Comparison of ENCODE assay signal across 9 cellular contexts in genomic region chr3:21170964-21171363, GRCh38.
A peak's percentile ranks its signal among the peaks of the same experiment; 100 is the strongest.
DNase-seq lines count a peak whose midpoint lies in the region; ATAC-seq and TF ChIP-seq lines count a peak whose summit lies in the region.
"Had no signal": no experiment of that assay in that cellular context is flagged by ENCODE, and none has a peak within 500 bp of the region (broad histone marks: within the 10 kb centered on the region; RNA-seq: fewer than 3 reads in every experiment).

No MANE protein-coding gene starts in this region.

- WGBS in body of pancreas, 2 donors: 24 to 28% methylated on average over 1 of the region's 1 CpG

- DNase-seq in AG04449 (ENCODE audit: low read depth, low spot score) (no peak), NCI-H82 treated with DMSO at 0.1 percent for 48 hours (lab: John Stamatoyannopoulos, UW; ENCODE audit: unreplicated experiment) (peak; percentile 16), fibroblast of pulmonary artery (ENCODE audit: low read depth) (peak; percentile 50), body of pancreas (no peak), NCI-H1436 treated with DMSO at 0.1 percent for 48 hours (lab: John Stamatoyannopoulos, UW) (no peak), left lobe of liver (ENCODE audit: low spot score) (no peak), NCI-H1105 (lab: John Stamatoyannopoulos, UW) (no peak)
- DNase-seq: activated naive CD4-positive, alpha-beta T cell treated with anti-CD3 and anti-CD28 coated beads, Interleukin-2, amount 10 ng/mL, durations not matched to agents 7 days and 5 days had no signal

- H3K4me1 ChIP-seq in body of pancreas: no peaks in the 10 kb centered on the region

- no peak overlapping the region for H3K27ac ChIP-seq in body of pancreas

- no peaks in the 10 kb centered on the region for H3K9me3 ChIP-seq in body of pancreas

- peak; percentile 36 for TF ChIP-seq CTCF in AG04449 (IDR thresholded peaks at IDR 0.05; ENCODE audit: insufficient read depth, low read length, missing control alignments)
- peak; percentile 46; the same call in 1 of the 2 replicates for TF ChIP-seq CTCF in GM12875 (IDR thresholded peaks at IDR 0.05; ENCODE audit: borderline replicate concordance, insufficient read depth, low read depth, low read length)
- TF ChIP-seq CTCF in fibroblast of pulmonary artery (IDR thresholded peaks at IDR 0.05; ENCODE audit: low read length, missing control alignments): peak; percentile 73
- no peak for TF ChIP-seq CTCF in body of pancreas (IDR thresholded peaks at IDR 0.05)

- intact Hi-C loops in body of pancreas (cut with DNase I): no loop called here

- POLR2A ChIA-PET in AG04449 (lab: Yijun Ruan, JAX): no interaction called here

- H3K4me3 ChIP-seq in AG04449 (ENCODE audit: low read depth, low read length) (no peak overlapping the region), GM12875 (ENCODE audit: low read depth, low read length) (no peak overlapping the region), fibroblast of pulmonary artery (replicated peaks; ENCODE audit: low read depth, low read length) (no peak overlapping the region), body of pancreas (no peak overlapping the region)

- CTCF ChIA-PET in AG04449 (lab: Yijun Ruan, JAX): no interaction called here

- no peak for TF ChIP-seq POLR2A in body of pancreas (IDR thresholded peaks at IDR 0.05)

- H3K36me3 ChIP-seq in body of pancreas (replicated peaks in 1 of 2; ENCODE audit: insufficient read depth in 1 of 2, low read depth in 2 of 2): no peaks in the 10 kb centered on the region

- H3K27me3 ChIP-seq in body of pancreas: no peaks in the 10 kb centered on the region

- ATAC-seq in body of pancreas (no peak), left lobe of liver (no peak)

Comparison
In these comparisons a context has a peak if more than half of its experiments do, and no peak if none do; other contexts are left out.
1. DNase-seq: peak in NCI-H82 treated with DMSO at 0.1 percent for 48 hours (single experiment) and fibroblast of pulmonary artery (single experiment); none in AG04449 (single experiment), body of pancreas (0 of 4), NCI-H1436 treated with DMSO at 0.1 percent for 48 hours (single experiment), left lobe of liver (single experiment) and NCI-H1105 (single experiment).
2. CTCF ChIP-seq: peak in AG04449 (single experiment), GM12875 (single experiment) and fibroblast of pulmonary artery (single experiment); none in body of pancreas (0 of 7).